In genomic region chr22:30947163-30947820, GRCh38 we compare ENCODE assay signal across 10 cellular contexts. TPM values are rescaled to one million over a fixed set of nuclear protein-coding genes. Genes with fewer than 3 reads are reported as not detected.
A peak's percentile ranks its signal among the peaks of the same experiment; 100 is the strongest.
DNase-seq lines count a peak whose midpoint lies in the region; ATAC-seq, FAIRE-seq and TF ChIP-seq lines count a peak whose summit lies in the region.
"Had no signal": no experiment of that assay in that cellular context is flagged by ENCODE, and none has a peak within 500 bp of the region (broad histone marks: within the 10 kb centered on the region; RNA-seq: fewer than 3 reads in every experiment).

No MANE protein-coding gene starts in this region.

- no peak overlapping the region for H3K4me3 ChIP-seq in cardiac fibroblast (replicated peaks in 1 of 2; ENCODE audit: low read depth in 2 of 2, low read length in 2 of 2)

- intact Hi-C loops in activated CD8-positive, alpha-beta T cell treated with anti-CD3 and anti-CD28 coated beads for 36 hours (cut with micrococcal nuclease): no loop called here

- H3K27me3 Mint-ChIP-seq in activated naive CD8-positive, alpha-beta T cell treated with anti-CD3 and anti-CD28 coated beads for 36 hours: no peaks in the 10 kb centered on the region
- no peaks in the 10 kb centered on the region for H3K27me3 Mint-ChIP-seq in activated CD8-positive, alpha-beta T cell treated with anti-CD3 and anti-CD28 coated beads for 36 hours
- H3K27me3 Mint-ChIP-seq: activated naive CD8-positive, alpha-beta T cell treated with anti-CD3 and anti-CD28 coated beads, Interleukin-2, amount 10 ng/mL, durations not matched to agents 7 days and 5 days had no signal

- FAIRE-seq in urothelium cell line (lab: Jason Lieb, UNC): no peak

- H3K4me1 Mint-ChIP-seq in activated naive CD8-positive, alpha-beta T cell treated with anti-CD3 and anti-CD28 coated beads for 36 hours: peaks cover 47% of the 10 kb centered on the region
- peaks cover 42% of the 10 kb centered on the region for H3K4me1 Mint-ChIP-seq in activated CD8-positive, alpha-beta T cell treated with anti-CD3 and anti-CD28 coated beads for 36 hours (ENCODE audit: low read depth)

- H3K36me3 Mint-ChIP-seq in activated naive CD8-positive, alpha-beta T cell treated with anti-CD3 and anti-CD28 coated beads for 36 hours: peaks cover 53% of the 10 kb centered on the region
- peaks cover 46% of the 10 kb centered on the region for H3K36me3 Mint-ChIP-seq in activated CD8-positive, alpha-beta T cell treated with anti-CD3 and anti-CD28 coated beads for 36 hours (ENCODE audit: low read depth)

- DNase-seq in NCI-H187 (lab: John Stamatoyannopoulos, UW) (peak; percentile 12 to 45), cardiac fibroblast (ENCODE audit: low read depth in 2 of 2) (peak in 1 of 2 donors; percentile 6), hypothalamus (lab: John Stamatoyannopoulos, UW) (peak in 41 of 51 donors; percentile 13 to 82 (median 56)), superior temporal gyrus (ENCODE audit: extremely low spot score) (peak; percentile 68), AG08395 (ENCODE audit: low spot score) (no peak), urothelium cell line (ENCODE audit: low spot score) (no peak)
- no peak for DNase-seq in activated naive CD8-positive, alpha-beta T cell treated with anti-CD3 and anti-CD28 coated beads for 36 hours
- no peak for DNase-seq in activated CD8-positive, alpha-beta T cell treated with anti-CD3 and anti-CD28 coated beads for 36 hours
- DNase-seq: activated naive CD8-positive, alpha-beta T cell treated with anti-CD3 and anti-CD28 coated beads, Interleukin-2, amount 10 ng/mL, durations not matched to agents 7 days and 5 days; NCI-H226 had no signal

- POLR2A ChIA-PET in activated CD8-positive, alpha-beta T cell treated with anti-CD3 and anti-CD28 coated beads for 36 hours (lab: Charles Lee): interaction anchor here (0.9 kb wide), 1 partner anchor 13 kb away, joined by 3 read pairs; no protein-coding TSS in a partner anchor

- ATAC-seq in activated CD8-positive, alpha-beta T cell treated with anti-CD3 and anti-CD28 coated beads for 36 hours: no peak

- CTCF ChIA-PET in activated CD8-positive, alpha-beta T cell treated with anti-CD3 and anti-CD28 coated beads for 36 hours (lab: Charles Lee): interaction anchor here (0.7 to 1.7 kb wide), 8 partner anchors 9 to 184 kb away, joined by 3 to 14 read pairs (median 4); partner anchors contain the start of genes MORC2, SELENOM and TUG1

- no peak overlapping the region for H3K27ac Mint-ChIP-seq in activated naive CD8-positive, alpha-beta T cell treated with anti-CD3 and anti-CD28 coated beads for 36 hours
- no peak overlapping the region for H3K27ac Mint-ChIP-seq in activated CD8-positive, alpha-beta T cell treated with anti-CD3 and anti-CD28 coated beads for 36 hours

- peak; percentile 17 for TF ChIP-seq CTCF in cardiac fibroblast (IDR thresholded peaks at IDR 0.05; ENCODE audit: low read depth, low read length)
- TF ChIP-seq CTCF in activated CD8-positive, alpha-beta T cell treated with anti-CD3 and anti-CD28 coated beads for 36 hours (IDR thresholded peaks at IDR 0.05): no peak

- no peak overlapping the region for H3K4me3 Mint-ChIP-seq in activated naive CD8-positive, alpha-beta T cell treated with anti-CD3 and anti-CD28 coated beads for 36 hours
- no peak overlapping the region for H3K4me3 Mint-ChIP-seq in activated CD8-positive, alpha-beta T cell treated with anti-CD3 and anti-CD28 coated beads for 36 hours
- H3K4me3 Mint-ChIP-seq: activated naive CD8-positive, alpha-beta T cell treated with anti-CD3 and anti-CD28 coated beads, Interleukin-2, amount 10 ng/mL, durations not matched to agents 7 days and 5 days had no signal

- no peaks in the 10 kb centered on the region for H3K9me3 Mint-ChIP-seq in activated naive CD8-positive, alpha-beta T cell treated with anti-CD3 and anti-CD28 coated beads for 36 hours
- H3K9me3 Mint-ChIP-seq in activated CD8-positive, alpha-beta T cell treated with anti-CD3 and anti-CD28 coated beads for 36 hours: no peaks in the 10 kb centered on the region
- H3K9me3 Mint-ChIP-seq: activated naive CD8-positive, alpha-beta T cell treated with anti-CD3 and anti-CD28 coated beads, Interleukin-2, amount 10 ng/mL, durations not matched to agents 7 days and 5 days had no signal

RNA-seq across cellular contexts. Expression of gene MORC2, which starts 21.3 kb away (rescaled TPM):
- 10 to 100 TPM; 24.9 to 25.7 TPM for total RNA-seq in activated naive CD8-positive, alpha-beta T cell treated with anti-CD3 and anti-CD28 coated beads for 36 hours
- 10 to 100 TPM; 20.8 to 23.0 TPM for total RNA-seq in activated CD8-positive, alpha-beta T cell treated with anti-CD3 and anti-CD28 coated beads for 36 hours

RNA-seq across cellular contexts. Expression of gene TUG1, which starts 21.8 kb away (rescaled TPM):
- total RNA-seq in activated naive CD8-positive, alpha-beta T cell treated with anti-CD3 and anti-CD28 coated beads for 36 hours: 10 to 100 TPM; 45.6 to 47.4 TPM
- total RNA-seq in activated CD8-positive, alpha-beta T cell treated with anti-CD3 and anti-CD28 coated beads for 36 hours: 10 to 100 TPM; 45.2 to 45.7 TPM

Comparison
In these comparisons a context has a peak if more than half of its experiments do, and no peak if none do; other contexts are left out.
1. DNase-seq: peak in NCI-H187 (2 of 2), hypothalamus (41 of 51) and superior temporal gyrus (single experiment); none in activated naive CD8-positive, alpha-beta T cell treated with anti-CD3 and anti-CD28 coated beads for 36 hours (single experiment), AG08395 (single experiment), activated CD8-positive, alpha-beta T cell treated with anti-CD3 and anti-CD28 coated beads for 36 hours (single experiment) and urothelium cell line (single experiment).